ENCODE assay signal across 2 cellular contexts in the genomic region with DNA sequence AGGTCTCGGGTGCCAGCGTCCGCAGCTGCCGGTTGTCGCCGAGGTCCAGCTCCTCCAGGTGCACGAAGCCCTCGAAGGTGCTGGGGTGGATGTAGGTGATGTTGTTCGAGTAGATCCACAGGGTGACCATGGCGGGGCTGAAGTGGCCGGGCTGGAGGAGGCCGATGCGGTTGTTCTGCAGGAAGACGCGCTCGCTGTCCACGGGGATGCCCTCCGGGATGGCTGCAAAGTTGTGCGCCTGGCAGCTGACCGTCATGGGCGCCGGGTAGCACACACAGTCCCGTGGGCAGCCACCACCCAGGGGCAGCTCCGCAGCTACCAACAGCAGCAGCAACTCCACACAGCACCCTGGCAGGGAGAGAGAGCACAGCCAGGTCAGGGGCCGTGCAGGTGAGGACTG.
TF ChIP-seq lines count a peak whose summit lies in the region.

No MANE protein-coding gene starts in this region.

TF ChIP-seq in GM23338, 12 proteins besides CTCF, POLR2A, EP300 and RAD21 (continues in another document):
- TF ChIP-seq JUNB (IDR thresholded peaks at IDR 0.05; ENCODE audit: unreplicated experiment) = no peak
- no peak for TF ChIP-seq POLR2AphosphoS5 (IDR thresholded peaks at IDR 0.05; ENCODE audit: low read depth)
- TF ChIP-seq ETS1 (IDR thresholded peaks at IDR 0.05) = no peak
- no peak for TF ChIP-seq CREB1 (CRISPR knock-in tag; IDR thresholded peaks at IDR 0.05; ENCODE audit: low read depth)
- TF ChIP-seq, protein P1, sequence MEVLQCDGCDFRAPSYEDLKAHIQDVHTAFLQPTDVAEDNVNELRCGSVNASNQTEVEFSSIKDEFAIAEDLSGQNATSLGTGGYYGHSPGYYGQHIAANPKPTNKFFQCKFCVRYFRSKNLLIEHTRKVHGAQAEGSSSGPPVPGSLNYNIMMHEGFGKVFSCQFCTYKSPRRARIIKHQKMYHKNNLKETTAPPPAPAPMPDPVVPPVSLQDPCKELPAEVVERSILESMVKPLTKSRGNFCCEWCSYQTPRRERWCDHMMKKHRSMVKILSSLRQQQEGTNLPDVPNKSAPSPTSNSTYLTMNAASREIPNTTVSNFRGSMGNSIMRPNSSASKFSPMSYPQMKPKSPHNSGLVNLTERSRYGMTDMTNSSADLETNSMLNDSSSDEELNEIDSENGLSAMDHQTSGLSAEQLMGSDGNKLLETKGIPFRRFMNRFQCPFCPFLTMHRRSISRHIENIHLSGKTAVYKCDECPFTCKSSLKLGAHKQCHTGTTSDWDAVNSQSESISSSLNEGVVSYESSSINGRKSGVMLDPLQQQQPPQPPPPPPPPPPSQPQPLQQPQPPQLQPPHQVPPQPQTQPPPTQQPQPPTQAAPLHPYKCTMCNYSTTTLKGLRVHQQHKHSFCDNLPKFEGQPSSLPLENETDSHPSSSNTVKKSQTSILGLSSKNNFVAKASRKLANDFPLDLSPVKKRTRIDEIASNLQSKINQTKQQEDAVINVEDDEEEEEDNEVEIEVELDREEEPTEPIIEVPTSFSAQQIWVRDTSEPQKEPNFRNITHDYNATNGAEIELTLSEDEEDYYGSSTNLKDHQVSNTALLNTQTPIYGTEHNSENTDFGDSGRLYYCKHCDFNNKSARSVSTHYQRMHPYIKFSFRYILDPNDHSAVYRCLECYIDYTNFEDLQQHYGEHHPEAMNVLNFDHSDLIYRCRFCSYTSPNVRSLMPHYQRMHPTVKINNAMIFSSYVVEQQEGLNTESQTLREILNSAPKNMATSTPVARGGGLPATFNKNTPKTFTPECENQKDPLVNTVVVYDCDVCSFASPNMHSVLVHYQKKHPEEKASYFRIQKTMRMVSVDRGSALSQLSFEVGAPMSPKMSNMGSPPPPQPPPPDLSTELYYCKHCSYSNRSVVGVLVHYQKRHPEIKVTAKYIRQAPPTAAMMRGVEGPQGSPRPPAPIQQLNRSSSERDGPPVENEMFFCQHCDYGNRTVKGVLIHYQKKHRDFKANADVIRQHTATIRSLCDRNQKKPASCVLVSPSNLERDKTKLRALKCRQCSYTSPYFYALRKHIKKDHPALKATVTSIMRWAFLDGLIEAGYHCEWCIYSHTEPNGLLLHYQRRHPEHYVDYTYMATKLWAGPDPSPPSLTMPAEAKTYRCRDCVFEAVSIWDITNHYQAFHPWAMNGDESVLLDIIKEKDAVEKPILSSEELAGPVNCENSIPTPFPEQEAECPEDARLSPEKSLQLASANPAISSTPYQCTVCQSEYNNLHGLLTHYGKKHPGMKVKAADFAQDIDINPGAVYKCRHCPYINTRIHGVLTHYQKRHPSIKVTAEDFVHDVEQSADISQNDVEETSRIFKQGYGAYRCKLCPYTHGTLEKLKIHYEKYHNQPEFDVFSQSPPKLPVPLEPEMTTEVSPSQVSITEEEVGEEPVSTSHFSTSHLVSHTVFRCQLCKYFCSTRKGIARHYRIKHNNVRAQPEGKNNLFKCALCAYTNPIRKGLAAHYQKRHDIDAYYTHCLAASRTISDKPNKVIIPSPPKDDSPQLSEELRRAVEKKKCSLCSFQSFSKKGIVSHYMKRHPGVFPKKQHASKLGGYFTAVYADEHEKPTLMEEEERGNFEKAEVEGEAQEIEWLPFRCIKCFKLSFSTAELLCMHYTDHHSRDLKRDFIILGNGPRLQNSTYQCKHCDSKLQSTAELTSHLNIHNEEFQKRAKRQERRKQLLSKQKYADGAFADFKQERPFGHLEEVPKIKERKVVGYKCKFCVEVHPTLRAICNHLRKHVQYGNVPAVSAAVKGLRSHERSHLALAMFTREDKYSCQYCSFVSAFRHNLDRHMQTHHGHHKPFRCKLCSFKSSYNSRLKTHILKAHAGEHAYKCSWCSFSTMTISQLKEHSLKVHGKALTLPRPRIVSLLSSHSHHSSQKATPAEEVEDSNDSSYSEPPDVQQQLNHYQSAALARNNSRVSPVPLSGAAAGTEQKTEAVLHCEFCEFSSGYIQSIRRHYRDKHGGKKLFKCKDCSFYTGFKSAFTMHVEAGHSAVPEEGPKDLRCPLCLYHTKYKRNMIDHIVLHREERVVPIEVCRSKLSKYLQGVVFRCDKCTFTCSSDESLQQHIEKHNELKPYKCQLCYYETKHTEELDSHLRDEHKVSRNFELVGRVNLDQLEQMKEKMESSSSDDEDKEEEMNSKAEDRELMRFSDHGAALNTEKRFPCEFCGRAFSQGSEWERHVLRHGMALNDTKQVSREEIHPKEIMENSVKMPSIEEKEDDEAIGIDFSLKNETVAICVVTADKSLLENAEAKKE (CRISPR knock-in tag; IDR thresholded peaks at IDR 0.05) = no peak
- no peak for TF ChIP-seq EZH2phosphoT487 (IDR thresholded peaks at IDR 0.05; ENCODE audit: unreplicated experiment)
- TF ChIP-seq ZNF331 (CRISPR knock-in tag; IDR thresholded peaks at IDR 0.05; ENCODE audit: low read depth) = no peak
- no peak for TF ChIP-seq NANOG (IDR thresholded peaks at IDR 0.05; ENCODE audit: borderline replicate concordance)
- TF ChIP-seq REST (IDR thresholded peaks at IDR 0.05; ENCODE audit: unreplicated experiment) = no peak
- no peak for TF ChIP-seq ZNF114 (CRISPR knock-in tag; IDR thresholded peaks at IDR 0.05)

TF ChIP-seq in IMR-90, 13 proteins besides CTCF, POLR2A, EP300 and RAD21:
- TF ChIP-seq RFX5 (IDR thresholded peaks at IDR 0.05; ENCODE audit: low read depth, low read length) (no peak), RCOR1 (IDR thresholded peaks at IDR 0.05; ENCODE audit: insufficient replicate concordance, low read length) (no peak), MXI1 (IDR thresholded peaks at IDR 0.05; ENCODE audit: borderline replicate concordance, low read depth, low read length) (no peak)
